In the genomic region with DNA sequence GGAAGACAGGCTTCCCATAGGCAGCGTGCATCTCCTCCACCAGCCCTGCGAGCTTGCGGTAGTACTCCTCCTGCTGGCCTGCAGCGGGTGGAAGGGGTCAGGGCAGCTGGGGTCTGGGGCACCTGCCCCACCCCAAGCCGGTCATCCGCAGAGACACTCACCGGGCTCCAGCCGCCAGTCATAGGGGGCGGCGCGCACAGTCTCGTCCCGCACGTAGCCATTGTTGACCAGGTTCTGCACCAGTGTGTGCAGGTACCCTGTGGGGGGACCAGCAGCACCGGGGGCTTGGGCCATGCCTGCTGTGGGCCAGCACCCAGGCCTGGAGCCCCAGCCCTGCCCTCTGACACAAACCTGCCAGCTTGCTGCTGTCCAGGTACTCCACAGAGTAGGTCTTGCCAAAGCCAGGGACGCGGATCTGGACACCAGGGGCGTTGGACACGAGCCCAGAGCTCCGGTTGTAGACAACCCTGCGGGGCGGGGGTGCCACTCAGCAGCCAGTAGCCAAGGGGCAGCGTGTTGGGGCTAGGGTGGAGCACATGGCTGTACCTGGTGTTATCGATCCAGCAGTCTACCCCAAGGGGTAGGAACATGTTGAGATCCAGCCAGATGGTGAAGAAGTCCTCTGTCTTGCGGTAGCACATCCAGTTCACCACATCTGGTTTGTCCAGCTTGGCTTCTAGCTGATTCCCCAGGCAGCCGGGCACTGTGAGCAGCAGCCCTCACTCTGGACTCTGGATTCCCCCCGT, we compare ENCODE assay signal across 1 cellular context.
TF ChIP-seq lines count a peak whose summit lies in the region.

No MANE protein-coding gene starts in this region.

TF ChIP-seq in HepG2, 621 proteins besides CTCF, POLR2A, EP300 and RAD21 (continued from another document and continues in another):
- TF ChIP-seq, protein P1, sequence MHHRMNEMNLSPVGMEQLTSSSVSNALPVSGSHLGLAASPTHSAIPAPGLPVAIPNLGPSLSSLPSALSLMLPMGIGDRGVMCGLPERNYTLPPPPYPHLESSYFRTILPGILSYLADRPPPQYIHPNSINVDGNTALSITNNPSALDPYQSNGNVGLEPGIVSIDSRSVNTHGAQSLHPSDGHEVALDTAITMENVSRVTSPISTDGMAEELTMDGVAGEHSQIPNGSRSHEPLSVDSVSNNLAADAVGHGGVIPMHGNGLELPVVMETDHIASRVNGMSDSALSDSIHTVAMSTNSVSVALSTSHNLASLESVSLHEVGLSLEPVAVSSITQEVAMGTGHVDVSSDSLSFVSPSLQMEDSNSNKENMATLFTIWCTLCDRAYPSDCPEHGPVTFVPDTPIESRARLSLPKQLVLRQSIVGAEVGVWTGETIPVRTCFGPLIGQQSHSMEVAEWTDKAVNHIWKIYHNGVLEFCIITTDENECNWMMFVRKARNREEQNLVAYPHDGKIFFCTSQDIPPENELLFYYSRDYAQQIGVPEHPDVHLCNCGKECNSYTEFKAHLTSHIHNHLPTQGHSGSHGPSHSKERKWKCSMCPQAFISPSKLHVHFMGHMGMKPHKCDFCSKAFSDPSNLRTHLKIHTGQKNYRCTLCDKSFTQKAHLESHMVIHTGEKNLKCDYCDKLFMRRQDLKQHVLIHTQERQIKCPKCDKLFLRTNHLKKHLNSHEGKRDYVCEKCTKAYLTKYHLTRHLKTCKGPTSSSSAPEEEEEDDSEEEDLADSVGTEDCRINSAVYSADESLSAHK (CRISPR knock-in tag; IDR thresholded peaks at IDR 0.05; ENCODE audit: borderline replicate concordance), result no peak
- TF ChIP-seq SAP130 (CRISPR knock-in tag; IDR thresholded peaks at IDR 0.05; ENCODE audit: low read depth) (no peak), SNAPC4 (CRISPR knock-in tag; IDR thresholded peaks at IDR 0.05) (no peak), ZNF207 (IDR thresholded peaks at IDR 0.05; ENCODE audit: borderline replicate concordance) (no peak), ZBTB21 (CRISPR knock-in tag; IDR thresholded peaks at IDR 0.05) (no peak), SIN3B (IDR thresholded peaks at IDR 0.05; ENCODE audit: low read length) (no peak), KAT7 (CRISPR knock-in tag; IDR thresholded peaks at IDR 0.05; ENCODE audit: borderline replicate concordance) (peak; percentile 69; the same call in 1 of the 2 replicates), FOXK1 (CRISPR knock-in tag; IDR thresholded peaks at IDR 0.05; ENCODE audit: borderline replicate concordance, low read depth) (no peak), ZNF563 (CRISPR knock-in tag; IDR thresholded peaks at IDR 0.05) (no peak), KLF12 (CRISPR knock-in tag; IDR thresholded peaks at IDR 0.05; ENCODE audit: borderline replicate concordance) (0 out of 2 replicates have a peak, but pooled peaks have one; percentile 32), GABPB1 (CRISPR knock-in tag; IDR thresholded peaks at IDR 0.05) (peak; percentile 58; the same call in 1 of the 2 replicates), SRSF1 (optimal IDR thresholded peaks at IDR 0.05; ENCODE audit: low read depth, low read length) (no peak), ZNF552 (CRISPR knock-in tag; IDR thresholded peaks at IDR 0.05; ENCODE audit: borderline replicate concordance) (no peak; the same call in 1 of the 2 replicates), MED13 (CRISPR knock-in tag; IDR thresholded peaks at IDR 0.05) (no peak), ZFP90 (CRISPR knock-in tag; IDR thresholded peaks at IDR 0.05; ENCODE audit: borderline replicate concordance) (0 out of 2 replicates have a peak, but pooled peaks have one; percentile 9)
- TF ChIP-seq, protein P2, sequence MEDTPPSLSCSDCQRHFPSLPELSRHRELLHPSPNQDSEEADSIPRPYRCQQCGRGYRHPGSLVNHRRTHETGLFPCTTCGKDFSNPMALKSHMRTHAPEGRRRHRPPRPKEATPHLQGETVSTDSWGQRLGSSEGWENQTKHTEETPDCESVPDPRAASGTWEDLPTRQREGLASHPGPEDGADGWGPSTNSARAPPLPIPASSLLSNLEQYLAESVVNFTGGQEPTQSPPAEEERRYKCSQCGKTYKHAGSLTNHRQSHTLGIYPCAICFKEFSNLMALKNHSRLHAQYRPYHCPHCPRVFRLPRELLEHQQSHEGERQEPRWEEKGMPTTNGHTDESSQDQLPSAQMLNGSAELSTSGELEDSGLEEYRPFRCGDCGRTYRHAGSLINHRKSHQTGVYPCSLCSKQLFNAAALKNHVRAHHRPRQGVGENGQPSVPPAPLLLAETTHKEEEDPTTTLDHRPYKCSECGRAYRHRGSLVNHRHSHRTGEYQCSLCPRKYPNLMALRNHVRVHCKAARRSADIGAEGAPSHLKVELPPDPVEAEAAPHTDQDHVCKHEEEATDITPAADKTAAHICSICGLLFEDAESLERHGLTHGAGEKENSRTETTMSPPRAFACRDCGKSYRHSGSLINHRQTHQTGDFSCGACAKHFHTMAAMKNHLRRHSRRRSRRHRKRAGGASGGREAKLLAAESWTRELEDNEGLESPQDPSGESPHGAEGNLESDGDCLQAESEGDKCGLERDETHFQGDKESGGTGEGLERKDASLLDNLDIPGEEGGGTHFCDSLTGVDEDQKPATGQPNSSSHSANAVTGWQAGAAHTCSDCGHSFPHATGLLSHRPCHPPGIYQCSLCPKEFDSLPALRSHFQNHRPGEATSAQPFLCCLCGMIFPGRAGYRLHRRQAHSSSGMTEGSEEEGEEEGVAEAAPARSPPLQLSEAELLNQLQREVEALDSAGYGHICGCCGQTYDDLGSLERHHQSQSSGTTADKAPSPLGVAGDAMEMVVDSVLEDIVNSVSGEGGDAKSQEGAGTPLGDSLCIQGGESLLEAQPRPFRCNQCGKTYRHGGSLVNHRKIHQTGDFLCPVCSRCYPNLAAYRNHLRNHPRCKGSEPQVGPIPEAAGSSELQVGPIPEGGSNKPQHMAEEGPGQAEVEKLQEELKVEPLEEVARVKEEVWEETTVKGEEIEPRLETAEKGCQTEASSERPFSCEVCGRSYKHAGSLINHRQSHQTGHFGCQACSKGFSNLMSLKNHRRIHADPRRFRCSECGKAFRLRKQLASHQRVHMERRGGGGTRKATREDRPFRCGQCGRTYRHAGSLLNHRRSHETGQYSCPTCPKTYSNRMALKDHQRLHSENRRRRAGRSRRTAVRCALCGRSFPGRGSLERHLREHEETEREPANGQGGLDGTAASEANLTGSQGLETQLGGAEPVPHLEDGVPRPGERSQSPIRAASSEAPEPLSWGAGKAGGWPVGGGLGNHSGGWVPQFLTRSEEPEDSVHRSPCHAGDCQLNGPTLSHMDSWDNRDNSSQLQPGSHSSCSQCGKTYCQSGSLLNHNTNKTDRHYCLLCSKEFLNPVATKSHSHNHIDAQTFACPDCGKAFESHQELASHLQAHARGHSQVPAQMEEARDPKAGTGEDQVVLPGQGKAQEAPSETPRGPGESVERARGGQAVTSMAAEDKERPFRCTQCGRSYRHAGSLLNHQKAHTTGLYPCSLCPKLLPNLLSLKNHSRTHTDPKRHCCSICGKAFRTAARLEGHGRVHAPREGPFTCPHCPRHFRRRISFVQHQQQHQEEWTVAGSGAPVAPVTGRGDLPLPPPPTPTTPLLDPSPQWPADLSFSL (CRISPR knock-in tag; IDR thresholded peaks at IDR 0.05), result no peak
- TF ChIP-seq, protein P3, sequence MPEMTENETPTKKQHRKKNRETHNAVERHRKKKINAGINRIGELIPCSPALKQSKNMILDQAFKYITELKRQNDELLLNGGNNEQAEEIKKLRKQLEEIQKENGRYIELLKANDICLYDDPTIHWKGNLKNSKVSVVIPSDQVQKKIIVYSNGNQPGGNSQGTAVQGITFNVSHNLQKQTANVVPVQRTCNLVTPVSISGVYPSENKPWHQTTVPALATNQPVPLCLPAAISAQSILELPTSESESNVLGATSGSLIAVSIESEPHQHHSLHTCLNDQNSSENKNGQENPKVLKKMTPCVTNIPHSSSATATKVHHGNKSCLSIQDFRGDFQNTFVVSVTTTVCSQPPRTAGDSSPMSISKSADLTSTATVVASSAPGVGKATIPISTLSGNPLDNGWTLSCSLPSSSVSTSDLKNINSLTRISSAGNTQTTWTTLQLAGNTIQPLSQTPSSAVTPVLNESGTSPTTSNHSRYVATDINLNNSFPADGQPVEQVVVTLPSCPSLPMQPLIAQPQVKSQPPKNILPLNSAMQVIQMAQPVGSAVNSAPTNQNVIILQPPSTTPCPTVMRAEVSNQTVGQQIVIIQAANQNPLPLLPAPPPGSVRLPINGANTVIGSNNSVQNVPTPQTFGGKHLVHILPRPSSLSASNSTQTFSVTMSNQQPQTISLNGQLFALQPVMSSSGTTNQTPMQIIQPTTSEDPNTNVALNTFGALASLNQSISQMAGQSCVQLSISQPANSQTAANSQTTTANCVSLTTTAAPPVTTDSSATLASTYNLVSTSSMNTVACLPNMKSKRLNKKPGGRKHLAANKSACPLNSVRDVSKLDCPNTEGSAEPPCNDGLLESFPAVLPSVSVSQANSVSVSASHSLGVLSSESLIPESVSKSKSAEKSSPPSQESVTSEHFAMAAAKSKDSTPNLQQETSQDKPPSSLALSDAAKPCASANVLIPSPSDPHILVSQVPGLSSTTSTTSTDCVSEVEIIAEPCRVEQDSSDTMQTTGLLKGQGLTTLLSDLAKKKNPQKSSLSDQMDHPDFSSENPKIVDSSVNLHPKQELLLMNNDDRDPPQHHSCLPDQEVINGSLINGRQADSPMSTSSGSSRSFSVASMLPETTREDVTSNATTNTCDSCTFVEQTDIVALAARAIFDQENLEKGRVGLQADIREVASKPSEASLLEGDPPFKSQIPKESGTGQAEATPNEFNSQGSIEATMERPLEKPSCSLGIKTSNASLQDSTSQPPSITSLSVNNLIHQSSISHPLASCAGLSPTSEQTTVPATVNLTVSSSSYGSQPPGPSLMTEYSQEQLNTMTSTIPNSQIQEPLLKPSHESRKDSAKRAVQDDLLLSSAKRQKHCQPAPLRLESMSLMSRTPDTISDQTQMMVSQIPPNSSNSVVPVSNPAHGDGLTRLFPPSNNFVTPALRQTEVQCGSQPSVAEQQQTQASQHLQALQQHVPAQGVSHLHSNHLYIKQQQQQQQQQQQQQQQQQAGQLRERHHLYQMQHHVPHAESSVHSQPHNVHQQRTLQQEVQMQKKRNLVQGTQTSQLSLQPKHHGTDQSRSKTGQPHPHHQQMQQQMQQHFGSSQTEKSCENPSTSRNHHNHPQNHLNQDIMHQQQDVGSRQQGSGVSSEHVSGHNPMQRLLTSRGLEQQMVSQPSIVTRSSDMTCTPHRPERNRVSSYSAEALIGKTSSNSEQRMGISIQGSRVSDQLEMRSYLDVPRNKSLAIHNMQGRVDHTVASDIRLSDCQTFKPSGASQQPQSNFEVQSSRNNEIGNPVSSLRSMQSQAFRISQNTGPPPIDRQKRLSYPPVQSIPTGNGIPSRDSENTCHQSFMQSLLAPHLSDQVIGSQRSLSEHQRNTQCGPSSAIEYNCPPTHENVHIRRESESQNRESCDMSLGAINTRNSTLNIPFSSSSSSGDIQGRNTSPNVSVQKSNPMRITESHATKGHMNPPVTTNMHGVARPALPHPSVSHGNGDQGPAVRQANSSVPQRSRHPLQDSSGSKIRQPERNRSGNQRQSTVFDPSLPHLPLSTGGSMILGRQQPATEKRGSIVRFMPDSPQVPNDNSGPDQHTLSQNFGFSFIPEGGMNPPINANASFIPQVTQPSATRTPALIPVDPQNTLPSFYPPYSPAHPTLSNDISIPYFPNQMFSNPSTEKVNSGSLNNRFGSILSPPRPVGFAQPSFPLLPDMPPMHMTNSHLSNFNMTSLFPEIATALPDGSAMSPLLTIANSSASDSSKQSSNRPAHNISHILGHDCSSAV (CRISPR knock-in tag; IDR thresholded peaks at IDR 0.05; ENCODE audit: borderline replicate concordance), result peak; percentile 61; the same call in 1 of the 2 replicates
- TF ChIP-seq, protein P4, sequence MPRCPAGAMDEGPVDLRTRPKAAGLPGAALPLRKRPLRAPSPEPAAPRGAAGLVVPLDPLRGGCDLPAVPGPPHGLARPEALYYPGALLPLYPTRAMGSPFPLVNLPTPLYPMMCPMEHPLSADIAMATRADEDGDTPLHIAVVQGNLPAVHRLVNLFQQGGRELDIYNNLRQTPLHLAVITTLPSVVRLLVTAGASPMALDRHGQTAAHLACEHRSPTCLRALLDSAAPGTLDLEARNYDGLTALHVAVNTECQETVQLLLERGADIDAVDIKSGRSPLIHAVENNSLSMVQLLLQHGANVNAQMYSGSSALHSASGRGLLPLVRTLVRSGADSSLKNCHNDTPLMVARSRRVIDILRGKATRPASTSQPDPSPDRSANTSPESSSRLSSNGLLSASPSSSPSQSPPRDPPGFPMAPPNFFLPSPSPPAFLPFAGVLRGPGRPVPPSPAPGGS (CRISPR knock-in tag; IDR thresholded peaks at IDR 0.05), result peak; percentile 81
- TF ChIP-seq, protein P5, sequence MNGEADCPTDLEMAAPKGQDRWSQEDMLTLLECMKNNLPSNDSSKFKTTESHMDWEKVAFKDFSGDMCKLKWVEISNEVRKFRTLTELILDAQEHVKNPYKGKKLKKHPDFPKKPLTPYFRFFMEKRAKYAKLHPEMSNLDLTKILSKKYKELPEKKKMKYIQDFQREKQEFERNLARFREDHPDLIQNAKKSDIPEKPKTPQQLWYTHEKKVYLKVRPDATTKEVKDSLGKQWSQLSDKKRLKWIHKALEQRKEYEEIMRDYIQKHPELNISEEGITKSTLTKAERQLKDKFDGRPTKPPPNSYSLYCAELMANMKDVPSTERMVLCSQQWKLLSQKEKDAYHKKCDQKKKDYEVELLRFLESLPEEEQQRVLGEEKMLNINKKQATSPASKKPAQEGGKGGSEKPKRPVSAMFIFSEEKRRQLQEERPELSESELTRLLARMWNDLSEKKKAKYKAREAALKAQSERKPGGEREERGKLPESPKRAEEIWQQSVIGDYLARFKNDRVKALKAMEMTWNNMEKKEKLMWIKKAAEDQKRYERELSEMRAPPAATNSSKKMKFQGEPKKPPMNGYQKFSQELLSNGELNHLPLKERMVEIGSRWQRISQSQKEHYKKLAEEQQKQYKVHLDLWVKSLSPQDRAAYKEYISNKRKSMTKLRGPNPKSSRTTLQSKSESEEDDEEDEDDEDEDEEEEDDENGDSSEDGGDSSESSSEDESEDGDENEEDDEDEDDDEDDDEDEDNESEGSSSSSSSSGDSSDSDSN (CRISPR knock-in tag; IDR thresholded peaks at IDR 0.05), result peak; percentile 7
